Comparison of ENCODE assay signal across 8 cellular contexts in genomic region chr10:29223311-29223710, GRCh38.
"Had no signal": no experiment of that assay in that cellular context is flagged by ENCODE, and none has a peak within 500 bp of the region (broad histone marks: within the 10 kb centered on the region; RNA-seq: fewer than 3 reads in every experiment).

No MANE protein-coding gene starts in this region.

- H3K4me3 ChIP-seq: GM12878 had no signal

- FAIRE-seq: G401.6, GM12878, GM12891, GM12892, GM18507, GM19239 had no signal

- ATAC-seq: GM12878 had no signal

- DNase-seq: GDM1, GF-D8 had no signal
